ENCODE assay signal across 18 cellular contexts in genomic region chr9:131769361-131769760, GRCh38.
"Had no signal": no experiment of that assay in that cellular context is flagged by ENCODE, and none has a peak within 500 bp of the region (broad histone marks: within the 10 kb centered on the region; RNA-seq: fewer than 3 reads in every experiment).

No MANE protein-coding gene starts in this region.

- H3K27me3 ChIP-seq: right lobe of liver had no signal

- H3K9me3 ChIP-seq: right lobe of liver, tibial artery had no signal

- H3K79me2 ChIP-seq: parathyroid adenoma had no signal

- ATAC-seq: activated CD4-positive, alpha-beta T cell treated with anti-CD3 and anti-CD28 coated beads for 36 hours; left ventricle myocardium superior; right lobe of liver had no signal

- H3K36me3 ChIP-seq: right lobe of liver, tibial artery had no signal

- DNase-seq: activated B cell treated with CpG ODN at 0.5 μM for 24 hours; activated CD4-positive, alpha-beta T cell treated with anti-CD3 and anti-CD28 coated beads for 36 hours; activated CD4-positive, alpha-beta T cell treated with anti-CD3 and anti-CD28 coated beads, Interleukin-2, amount 50 U/mL, for 4 hours; activated CD8-positive, alpha-beta memory T cell treated with anti-CD3 and anti-CD28 coated beads, Interleukin-2, amount 50 U/mL, for 48 hours; activated naive CD4-positive, alpha-beta T cell treated with Interleukin-2 at 50 U/mL for 16 hours; activated naive CD8-positive, alpha-beta T cell treated with anti-CD3 and anti-CD28 coated beads for 36 hours; activated T-cell treated with anti-CD3 and anti-CD28 coated beads, Interleukin-2, amount 50 U/mL, for 48 hours; amniotic stem cell; cortex of kidney; foreskin fibroblast; left ventricle myocardium superior; stimulated activated CD4-positive, alpha-beta T cell treated with anti-CD3 and anti-CD28 coated beads, Interleukin-1b, Interleukin-23, amount 100 ng/mL, for 48 hours; substantia nigra; T-helper 9 cell; tibial artery had no signal

- H3K9ac ChIP-seq: parathyroid adenoma had no signal

- H3K27ac ChIP-seq: parathyroid adenoma, right lobe of liver, skin epidermis, tibial artery had no signal

- H2AFZ ChIP-seq: parathyroid adenoma had no signal

- H3K4me3 ChIP-seq: right lobe of liver, skin epidermis, tibial artery had no signal

- H3K4me1 ChIP-seq: parathyroid adenoma, right lobe of liver, tibial artery had no signal
